In the genomic region with DNA sequence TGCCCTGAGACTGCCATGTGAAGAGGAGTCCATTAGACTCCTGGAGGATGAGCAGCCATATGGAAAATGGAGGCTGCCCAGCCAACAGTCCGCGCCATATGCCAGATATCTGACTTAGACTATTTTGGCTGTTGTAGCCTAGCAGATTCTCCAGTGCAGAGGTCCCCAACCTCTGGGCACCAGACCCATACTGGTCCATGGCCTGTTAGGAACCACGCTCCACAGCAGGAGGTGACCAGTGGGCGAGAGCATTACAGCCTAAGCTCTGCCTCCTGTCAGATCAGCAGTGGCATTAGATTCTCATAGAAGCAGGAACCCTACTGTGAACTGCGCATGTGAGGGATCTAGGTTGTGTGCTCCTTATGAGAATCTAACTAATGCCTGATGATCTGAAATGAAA, we compare ENCODE assay signal across 7 cellular contexts.
"Had no signal": no experiment of that assay in that cellular context is flagged by ENCODE, and none has a peak within 500 bp of the region (broad histone marks: within the 10 kb centered on the region; RNA-seq: fewer than 3 reads in every experiment).

No MANE protein-coding gene starts in this region.

- ATAC-seq: HepG2, K562 had no signal

- H3K27ac ChIP-seq: HL-60 had no signal

- H3K4me3 Mint-ChIP-seq: IgD-negative memory B cell had no signal

- DNase-seq: IMR-90, KBM-7 had no signal

- H3K4me1 Mint-ChIP-seq: IgD-negative memory B cell had no signal

- H3K36me3 Mint-ChIP-seq: IgD-negative memory B cell had no signal

- H3K27ac Mint-ChIP-seq: IgD-negative memory B cell had no signal

- FAIRE-seq: HepG2, HTR-8/SVneo, K562 had no signal

- H3K4me3 ChIP-seq: K562 had no signal
